In genomic region chr4:8768357-8768999, GRCh38 we compare ENCODE assay signal across 13 cellular contexts.
"Had no signal": no experiment of that assay in that cellular context is flagged by ENCODE, and none has a peak within 500 bp of the region (broad histone marks: within the 10 kb centered on the region; RNA-seq: fewer than 3 reads in every experiment).

No MANE protein-coding gene starts in this region.

- H3K79me2 ChIP-seq: hepatocyte had no signal

- H3K27me3 ChIP-seq: hepatocyte, pancreas, uterus had no signal

- H3K27ac ChIP-seq: breast epithelium, hepatocyte, pancreas, tibial artery, uterus had no signal

- H3K9me3 ChIP-seq: breast epithelium, pancreas, tibial artery, uterus had no signal

- DNase-seq: activated CD4-positive, alpha-beta T cell treated with anti-CD3 and anti-CD28 coated beads for 36 hours; activated CD4-positive, alpha-beta T cell treated with anti-CD3 and anti-CD28 coated beads, Interleukin-2, amount 50 U/mL, for 48 hours; cerebellar nuclear complex; effector CD8-positive, alpha-beta T cell; stimulated activated CD4-positive, alpha-beta T cell treated with anti-CD3 and anti-CD28 coated beads, Interleukin-12 subunit alpha, Interleukin-12 subunit beta, amount 100 ng/mL, for 4 hours; stimulated activated CD4-positive, alpha-beta T cell treated with anti-CD3 and anti-CD28 coated beads, Interleukin-1b, Interleukin-23, amount 100 ng/mL, for 48 hours; stimulated activated CD8-positive, alpha-beta memory T cell treated with anti-CD3 and anti-CD28 coated beads, Interleukin-4, amount 100 ng/mL, for 48 hours; stimulated activated naive CD4-positive, alpha-beta T cell; uterus had no signal

- ATAC-seq: activated CD4-positive, alpha-beta T cell treated with anti-CD3 and anti-CD28 coated beads for 36 hours; pancreas had no signal

- H3K4me2 ChIP-seq: hepatocyte had no signal

- H2AFZ ChIP-seq: hepatocyte had no signal

- H3K4me3 ChIP-seq: breast epithelium, hepatocyte, pancreas, tibial artery, uterus had no signal

- H3K4me1 ChIP-seq: breast epithelium, pancreas, tibial artery, uterus had no signal

- H3K36me3 ChIP-seq: breast epithelium, pancreas, tibial artery, uterus had no signal
